Comparison of ENCODE assay signal across 8 cellular contexts in genomic region chr7:151085691-151086620, GRCh38. TPM values are rescaled to one million over a fixed set of nuclear protein-coding genes. Genes with fewer than 3 reads are reported as not detected.
DNase-seq lines count a peak whose midpoint lies in the region; ATAC-seq, FAIRE-seq and TF ChIP-seq lines count a peak whose summit lies in the region.

Gene AGAP3 (plus strand): TSS chr7:151086475. CDS start chr7:151086742, 267 bp downstream.

- WGBS in pancreas, 2 donors = 1% methylated on average over 34 to 84 of the region's 84 CpGs

- H3K4me3 ChIP-seq in HAP-1 = peak within 1 kb of the TSS; percentile 85
- peak within 1 kb of the TSS; percentile 74 to 79 (median 76) for H3K4me3 ChIP-seq in pancreas

- FAIRE-seq in pancreas (lab: Jason Lieb, UNC) = no peak

- TF ChIP-seq CTCF in pancreas (IDR thresholded peaks at IDR 0.05) = no peak

- intact Hi-C loops in cardiac septum (cut with DNase I) (no loop called here), pancreas (cut with DNase I) (no loop called here)

- peaks cover 36% of the 10 kb centered on the region for H3K4me1 ChIP-seq in HAP-1
- H3K4me1 ChIP-seq in pancreas = peaks cover 23 to 45% (median 26%) of the 10 kb centered on the region in 3 donors

- H3K36me3 ChIP-seq in HAP-1 (replicated peaks) (peaks cover 19% of the 10 kb centered on the region), pancreas (no peaks in the 10 kb centered on the region)

- peak within 1 kb of the TSS; percentile 76 to 93 (median 85) for H3K27ac ChIP-seq in pancreas

- H3K27me3 ChIP-seq in HAP-1 (ENCODE audit: low read depth) (no peaks in the 10 kb centered on the region), pancreas (no peaks in the 10 kb centered on the region)

- H3K9me3 ChIP-seq in HAP-1 (no peaks in the 10 kb centered on the region), pancreas (no peaks in the 10 kb centered on the region)

- ATAC-seq in pancreas = peak; percentile 53 to 71 (median 65)

- DNase-seq in GM03348 (ENCODE audit: low spot score) = peak; percentile 96
- peak; percentile 79 to 94 for DNase-seq in HAP-1 (ENCODE audit: low spot score in 2 of 2)
- peak; percentile 26 for DNase-seq in NCI-H1048 (lab: John Stamatoyannopoulos, UW)
- peak; percentile 90 for DNase-seq in SW480 (ENCODE audit: low spot score)
- peak; percentile 77 for DNase-seq in amniotic stem cell (lab: John Stamatoyannopoulos, UW)
- peak; percentile 95 for DNase-seq in cardiac septum (ENCODE audit: low spot score)
- DNase-seq in pancreas = peak; percentile 91 to 95 (median 93)
- DNase-seq in NAMALWA (ENCODE audit: low spot score) = no peak

- in situ Hi-C loops in HAP-1 (cut with MboI; ENCODE audit: low sequenced_read_pairs) = no loop called here

RNA-seq across cellular contexts. Expression of gene AGAP3, which starts in this region (rescaled TPM):
- total RNA-seq in cardiac septum (67.5 TPM), pancreas (10 to 100 TPM; 41.5 to 81.0 (median 54.7) TPM)
- polyA plus RNA-seq in pancreas = 10 to 100 TPM; 89.8 to 93.9 TPM
